ENCODE assay signal across 12 cellular contexts in genomic region chr1:234756066-234756783, GRCh38.
DNase-seq lines count a peak whose midpoint lies in the region; ATAC-seq, FAIRE-seq and TF ChIP-seq lines count a peak whose summit lies in the region.
"Had no signal": no experiment of that assay in that cellular context is flagged by ENCODE, and none has a peak within 500 bp of the region (broad histone marks: within the 10 kb centered on the region; RNA-seq: fewer than 3 reads in every experiment).

No MANE protein-coding gene starts in this region.

- H3K4me3 ChIP-seq in SK-N-SH (ENCODE audit: low read depth in 2 of 2, low read length in 1 of 2), result no peak overlapping the region
- no peak overlapping the region for H3K4me3 ChIP-seq in fibroblast of mammary gland (ENCODE audit: control insufficient read depth, low read depth, low read length)
- H3K4me3 ChIP-seq: mucosa of descending colon had no signal

- TF ChIP-seq RAD21 in SK-N-SH (IDR thresholded peaks at IDR 0.05; ENCODE audit: low read length), result no peak

- no peaks in the 10 kb centered on the region for H3K27me3 Mint-ChIP-seq in activated naive CD8-positive, alpha-beta T cell treated with anti-CD3 and anti-CD28 coated beads, Interleukin-2, amount 10 ng/mL, durations not matched to agents 7 days and 5 days
- peaks cover 5% of the 10 kb centered on the region for H3K27me3 Mint-ChIP-seq in activated naive CD8-positive, alpha-beta T cell treated with anti-CD3 and anti-CD28 coated beads, Interleukin-2, amount 50 U/mL, for 24 hours

- TF ChIP-seq CTCF in SK-N-SH (IDR thresholded peaks at IDR 0.05) (no peak), fibroblast of mammary gland (conservative IDR thresholded peaks at IDR 0.05; ENCODE audit: control insufficient read depth, insufficient read depth, low read depth, low read length) (no peak)

- no peak for FAIRE-seq in urothelium cell line (lab: Jason Lieb, UNC)
- FAIRE-seq: colon had no signal

- H3K4me1 Mint-ChIP-seq in activated naive CD8-positive, alpha-beta T cell treated with anti-CD3 and anti-CD28 coated beads, Interleukin-2, amount 10 ng/mL, durations not matched to agents 7 days and 5 days, result peaks cover 37% of the 10 kb centered on the region
- H3K4me1 Mint-ChIP-seq in activated naive CD8-positive, alpha-beta T cell treated with anti-CD3 and anti-CD28 coated beads, Interleukin-2, amount 50 U/mL, for 24 hours, result peaks cover 44% of the 10 kb centered on the region

- peak overlapping the region; percentile 45 for H3K4me3 Mint-ChIP-seq in activated naive CD8-positive, alpha-beta T cell treated with anti-CD3 and anti-CD28 coated beads, Interleukin-2, amount 10 ng/mL, durations not matched to agents 7 days and 5 days
- H3K4me3 Mint-ChIP-seq in activated naive CD8-positive, alpha-beta T cell treated with anti-CD3 and anti-CD28 coated beads, Interleukin-2, amount 50 U/mL, for 24 hours, result no peak overlapping the region

- H3K4me2 ChIP-seq in SK-N-SH, result peak overlapping the region; percentile 11; the same call in 1 of the 2 replicates

- CTCF ChIA-PET in SK-N-SH (lab: Yijun Ruan, JAX), result interaction anchor here (1.1 to 1.2 kb wide), 2 partner anchors 21 to 31 kb away, joined by 3 to 7 read pairs; no protein-coding TSS in a partner anchor

- H3K27me3 ChIP-seq in SK-N-SH (ENCODE audit: insufficient read depth), result no peaks in the 10 kb centered on the region
- H3K27me3 ChIP-seq: SJCRH30 had no signal

- H3K27ac Mint-ChIP-seq in activated naive CD8-positive, alpha-beta T cell treated with anti-CD3 and anti-CD28 coated beads, Interleukin-2, amount 10 ng/mL, durations not matched to agents 7 days and 5 days, result peak overlapping the region; percentile 62
- H3K27ac Mint-ChIP-seq in activated naive CD8-positive, alpha-beta T cell treated with anti-CD3 and anti-CD28 coated beads, Interleukin-2, amount 50 U/mL, for 24 hours, result no peak overlapping the region

- H3K4me1 ChIP-seq in SK-N-SH (ENCODE audit: control insufficient read depth in 1 of 2, insufficient read depth in 2 of 2, low read depth in 1 of 2, low read length in 1 of 2), result peaks cover 6 to 18% of the 10 kb centered on the region in 2 experiments; a peak in 2 of 4 replicates

- no peak overlapping the region; the same call in 1 of the 2 replicates for H3K9ac ChIP-seq in SK-N-SH

- peak overlapping the region; percentile 1; the same call in 1 of the 2 replicates for H2AFZ ChIP-seq in SK-N-SH (ENCODE audit: low read depth)

- H3F3A ChIP-seq in SK-N-SH (replicated peaks; ENCODE audit: insufficient read depth), result no peaks in the 10 kb centered on the region

- DNase-seq in activated naive CD8-positive, alpha-beta T cell treated with anti-CD3 and anti-CD28 coated beads, Interleukin-2, amount 10 ng/mL, durations not matched to agents 7 days and 5 days, result no peak
- no peak for DNase-seq in activated naive CD8-positive, alpha-beta T cell treated with anti-CD3 and anti-CD28 coated beads, Interleukin-2, amount 50 U/mL, for 24 hours
- DNase-seq in SK-N-SH (no peak), fibroblast of mammary gland (ENCODE audit: low read depth) (peak; percentile 69), urothelium cell line (ENCODE audit: low spot score) (peak; percentile 17), T1000 (lab: John Stamatoyannopoulos, UW) (no peak)
- no peak for DNase-seq in activated CD4-positive, alpha-beta T cell treated with anti-CD3 and anti-CD28 coated beads for 48 hours
- DNase-seq: activated CD4-positive, alpha-beta T cell treated with anti-CD3 and anti-CD28 coated beads for 1 hour had no signal

- TF ChIP-seq EP300 in SK-N-SH (IDR thresholded peaks at IDR 0.05; ENCODE audit: borderline replicate concordance in 1 of 2, low read depth in 1 of 2, low read length in 1 of 2), result no peak

- no peaks in the 10 kb centered on the region for H3K9me2 ChIP-seq in SK-N-SH

- POLR2A ChIA-PET in activated naive CD8-positive, alpha-beta T cell treated with anti-CD3 and anti-CD28 coated beads, Interleukin-2, amount 10 ng/mL, durations not matched to agents 7 days and 5 days (lab: Charles Lee), result interaction anchor here (0.6 to 1.1 kb wide), 5 partner anchors 12 to 145 kb away, joined by 3 to 4 read pairs (median 4); no protein-coding TSS in a partner anchor
- POLR2A ChIA-PET in SK-N-SH (lab: Yijun Ruan, JAX), result no interaction called here

- no peaks in the 10 kb centered on the region for H3K79me2 ChIP-seq in SK-N-SH (ENCODE audit: insufficient read depth)

- H3K9me3 Mint-ChIP-seq in activated naive CD8-positive, alpha-beta T cell treated with anti-CD3 and anti-CD28 coated beads, Interleukin-2, amount 10 ng/mL, durations not matched to agents 7 days and 5 days, result no peaks in the 10 kb centered on the region
- H3K9me3 Mint-ChIP-seq in activated naive CD8-positive, alpha-beta T cell treated with anti-CD3 and anti-CD28 coated beads, Interleukin-2, amount 50 U/mL, for 24 hours, result no peaks in the 10 kb centered on the region

- H4K20me1 ChIP-seq in SK-N-SH (ENCODE audit: insufficient read depth), result no peaks in the 10 kb centered on the region

- peaks cover 1% of the 10 kb centered on the region for H3K36me3 Mint-ChIP-seq in activated naive CD8-positive, alpha-beta T cell treated with anti-CD3 and anti-CD28 coated beads, Interleukin-2, amount 10 ng/mL, durations not matched to agents 7 days and 5 days
- no peaks in the 10 kb centered on the region for H3K36me3 Mint-ChIP-seq in activated naive CD8-positive, alpha-beta T cell treated with anti-CD3 and anti-CD28 coated beads, Interleukin-2, amount 50 U/mL, for 24 hours (ENCODE audit: low read depth)

- H3K27ac ChIP-seq in SK-N-SH (ENCODE audit: low read depth in 2 of 2, low read length in 1 of 2), result peak overlapping the region in 1 of 2 experiments; percentile 42; a peak in 2 of 4 replicates

- no peaks in the 10 kb centered on the region for H3K9me3 ChIP-seq in SK-N-SH
- H3K9me3 ChIP-seq: mucosa of descending colon, SJCRH30 had no signal

- WGBS in SK-N-SH (ENCODE audit: low lambda C conversion rate), result 72% methylated on average over 13 of the region's 13 CpGs

- peak; percentile 60 for ATAC-seq in activated naive CD8-positive, alpha-beta T cell treated with anti-CD3 and anti-CD28 coated beads, Interleukin-2, amount 10 ng/mL, durations not matched to agents 7 days and 5 days (ENCODE audit: low read depth)
- ATAC-seq in activated naive CD8-positive, alpha-beta T cell treated with anti-CD3 and anti-CD28 coated beads, Interleukin-2, amount 50 U/mL, for 24 hours, result no peak
- ATAC-seq in HG02623 (IDR thresholded peaks at IDR 0.05; ENCODE audit: unreplicated experiment), result no peak

- H3K36me3 ChIP-seq in SK-N-SH (replicated peaks in 1 of 2; ENCODE audit: control insufficient read depth in 1 of 2, insufficient read depth in 2 of 2, low read length in 1 of 2), result no peaks in the 10 kb centered on the region
- H3K36me3 ChIP-seq: SJCRH30 had no signal

TF ChIP-seq in SK-N-SH, 30 proteins besides CTCF, POLR2A, EP300 and RAD21 (continues in another document):
- TF ChIP-seq NFIC (IDR thresholded peaks at IDR 0.05; ENCODE audit: borderline replicate concordance) (no peak), MAX (IDR thresholded peaks at IDR 0.05; ENCODE audit: low read depth) (no peak), SIN3A (IDR thresholded peaks at IDR 0.05; ENCODE audit: borderline replicate concordance, low read depth, low read length) (no peak), TCF12 (IDR thresholded peaks at IDR 0.05) (no peak), FOSL2 (IDR thresholded peaks at IDR 0.05; ENCODE audit: borderline replicate concordance, low read depth) (no peak), TEAD4 (IDR thresholded peaks at IDR 0.05; ENCODE audit: borderline replicate concordance, insufficient read depth) (no peak), RXRA (IDR thresholded peaks at IDR 0.05; ENCODE audit: borderline replicate concordance, low read depth) (no peak), POLR2AphosphoS5 (IDR thresholded peaks at IDR 0.05; ENCODE audit: low read depth, low read length) (no peak), SMC3 (IDR thresholded peaks at IDR 0.05; ENCODE audit: low read depth, low read length) (no peak), ELF1 (IDR thresholded peaks at IDR 0.05) (no peak), GABPA (IDR thresholded peaks at IDR 0.05; ENCODE audit: low read depth) (no peak), YY1 (IDR thresholded peaks at IDR 0.05; ENCODE audit: low read depth) (no peak), NRF1 (IDR thresholded peaks at IDR 0.05; ENCODE audit: low read depth, low read length) (no peak), TAF1 (IDR thresholded peaks at IDR 0.05; ENCODE audit: borderline replicate concordance, low read depth, low read length) (no peak), RFX5 (IDR thresholded peaks at IDR 0.05; ENCODE audit: low read length) (no peak), MEF2A (IDR thresholded peaks at IDR 0.05; ENCODE audit: borderline replicate concordance, low read depth) (no peak), RCOR1 (IDR thresholded peaks at IDR 0.05; ENCODE audit: low read length) (no peak), EZH2phosphoT487 (IDR thresholded peaks at IDR 0.05; ENCODE audit: borderline replicate concordance, low read depth) (no peak)
- TF ChIP-seq, protein P1, sequence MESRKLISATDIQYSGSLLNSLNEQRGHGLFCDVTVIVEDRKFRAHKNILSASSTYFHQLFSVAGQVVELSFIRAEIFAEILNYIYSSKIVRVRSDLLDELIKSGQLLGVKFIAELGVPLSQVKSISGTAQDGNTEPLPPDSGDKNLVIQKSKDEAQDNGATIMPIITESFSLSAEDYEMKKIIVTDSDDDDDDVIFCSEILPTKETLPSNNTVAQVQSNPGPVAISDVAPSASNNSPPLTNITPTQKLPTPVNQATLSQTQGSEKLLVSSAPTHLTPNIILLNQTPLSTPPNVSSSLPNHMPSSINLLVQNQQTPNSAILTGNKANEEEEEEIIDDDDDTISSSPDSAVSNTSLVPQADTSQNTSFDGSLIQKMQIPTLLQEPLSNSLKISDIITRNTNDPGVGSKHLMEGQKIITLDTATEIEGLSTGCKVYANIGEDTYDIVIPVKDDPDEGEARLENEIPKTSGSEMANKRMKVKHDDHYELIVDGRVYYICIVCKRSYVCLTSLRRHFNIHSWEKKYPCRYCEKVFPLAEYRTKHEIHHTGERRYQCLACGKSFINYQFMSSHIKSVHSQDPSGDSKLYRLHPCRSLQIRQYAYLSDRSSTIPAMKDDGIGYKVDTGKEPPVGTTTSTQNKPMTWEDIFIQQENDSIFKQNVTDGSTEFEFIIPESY (IDR thresholded peaks at IDR 0.05; ENCODE audit: borderline replicate concordance, low read depth), result no peak

Comparison
In these comparisons a context has a peak if more than half of its experiments do, and no peak if none do; other contexts are left out.
1. DNase-seq: peak in fibroblast of mammary gland (single experiment) and urothelium cell line (single experiment); none in activated naive CD8-positive, alpha-beta T cell treated with anti-CD3 and anti-CD28 coated beads, Interleukin-2, amount 10 ng/mL, durations not matched to agents 7 days and 5 days (single experiment), activated naive CD8-positive, alpha-beta T cell treated with anti-CD3 and anti-CD28 coated beads, Interleukin-2, amount 50 U/mL, for 24 hours (single experiment), SK-N-SH (single experiment), T1000 (single experiment) and activated CD4-positive, alpha-beta T cell treated with anti-CD3 and anti-CD28 coated beads for 48 hours (single experiment).